ENCODE assay signal across 11 cellular contexts in the genomic region with DNA sequence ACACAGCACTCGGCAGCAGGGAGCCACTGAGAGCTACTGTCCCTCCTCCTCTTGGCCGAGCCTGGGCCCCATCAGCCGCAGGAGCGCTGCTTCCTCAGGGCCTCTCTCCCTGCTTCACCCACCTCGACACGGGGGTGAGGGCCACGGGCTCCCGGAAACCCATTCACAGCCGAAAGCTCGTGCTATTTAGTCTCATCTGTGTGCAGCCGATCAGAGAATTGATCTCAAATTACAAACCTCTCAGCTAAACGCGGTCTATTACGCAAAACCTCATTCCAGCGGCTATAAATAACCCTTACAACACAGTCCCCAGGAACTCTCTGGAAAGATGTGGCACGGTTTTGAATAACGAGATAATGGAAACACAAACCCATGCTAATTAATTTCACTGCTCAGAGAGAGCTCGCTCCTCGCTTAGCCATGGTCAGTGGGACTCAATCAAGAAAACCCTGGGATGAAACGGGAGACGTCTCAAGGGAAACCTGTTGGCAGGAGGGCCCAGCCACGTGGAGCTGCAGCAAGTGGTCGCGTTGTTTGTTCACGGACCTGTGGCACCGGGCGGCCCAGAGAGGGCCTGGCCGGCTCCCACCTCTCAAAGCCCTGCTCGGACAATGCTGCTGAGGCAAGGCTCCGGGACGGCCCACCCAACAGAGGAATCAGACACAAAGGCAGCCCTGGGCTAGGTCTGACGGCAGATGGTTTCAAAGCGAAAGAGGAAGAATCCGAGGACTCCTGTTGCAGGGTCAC.
A peak's percentile ranks its signal among the peaks of the same experiment; 100 is the strongest.
DNase-seq lines count a peak whose midpoint lies in the region; ATAC-seq and TF ChIP-seq lines count a peak whose summit lies in the region.
"Had no signal": no experiment of that assay in that cellular context is flagged by ENCODE, and none has a peak within 500 bp of the region (broad histone marks: within the 10 kb centered on the region; RNA-seq: fewer than 3 reads in every experiment).

No MANE protein-coding gene starts in this region.

- no peak for TF ChIP-seq POLR2A in gastrocnemius medialis (IDR thresholded peaks at IDR 0.05)

- H3K4me3 ChIP-seq in fibroblast of mammary gland (ENCODE audit: control insufficient read depth, low read depth, low read length) (no peak overlapping the region), gastrocnemius medialis (peak overlapping the region; percentile 14 to 25 (median 20)), ascending aorta (no peak overlapping the region)
- H3K4me3 ChIP-seq: coronary artery had no signal

- peak; percentile 82 to 84 for ATAC-seq in gastrocnemius medialis

- intact Hi-C loops in gastrocnemius medialis (cut with DNase I; ENCODE audit: low total_unique reads) (loop anchor here (1.0 kb wide), 1 partner anchor 126 kb away; no protein-coding TSS in a partner anchor), ascending aorta (cut with DNase I) (no loop called here)

- in situ Hi-C loops in gastrocnemius medialis (cut with MboI; ENCODE audit: low sequenced_read_pairs in 4 of 4) = no loop called here

- H3K27ac ChIP-seq in gastrocnemius medialis (peak overlapping the region in 2 of 4 donors; percentile 56 to 70), ascending aorta (no peak overlapping the region)
- H3K27ac ChIP-seq: coronary artery, parathyroid adenoma had no signal

- H3K36me3 ChIP-seq in gastrocnemius medialis (no peaks in the 10 kb centered on the region), ascending aorta (no peaks in the 10 kb centered on the region)

- no peaks in the 10 kb centered on the region for H3K27me3 ChIP-seq in gastrocnemius medialis
- H3K27me3 ChIP-seq in ascending aorta = no peaks in the 10 kb centered on the region

- no peaks in the 10 kb centered on the region for H3K9me3 ChIP-seq in gastrocnemius medialis
- H3K9me3 ChIP-seq in ascending aorta = no peaks in the 10 kb centered on the region

- H3K4me1 ChIP-seq in gastrocnemius medialis (peaks cover 17 to 19% of the 10 kb centered on the region in 2 donors), ascending aorta (no peaks in the 10 kb centered on the region)

- DNase-seq in HuH-7 (ENCODE audit: low spot score) (peak; percentile 85), NCI-H510A treated with DMSO at 0.1 percent for 48 hours (lab: John Stamatoyannopoulos, UW) (peak; percentile 69), fibroblast of mammary gland (ENCODE audit: low read depth) (peak; percentile 61), gastrocnemius medialis (peak in 1 of 2 donors; percentile 25), ascending aorta (ENCODE audit: low spot score in 2 of 2) (no peak), CD1c-positive myeloid dendritic cell (ENCODE audit: extremely low spot score) (no peak)
- DNase-seq in activated CD4-positive, alpha-beta T cell treated with anti-CD3 and anti-CD28 coated beads, Interleukin-2, amount 50 U/mL, for 1 hour = no peak
- DNase-seq: activated CD4-positive, alpha-beta T cell treated with anti-CD3 and anti-CD28 coated beads, Interleukin-2, amount 50 U/mL, for 4 hours; activated naive CD4-positive, alpha-beta T cell had no signal

- TF ChIP-seq CTCF in fibroblast of mammary gland (conservative IDR thresholded peaks at IDR 0.05; ENCODE audit: control insufficient read depth, insufficient read depth, low read depth, low read length) = no peak
- no peak for TF ChIP-seq CTCF in gastrocnemius medialis (IDR thresholded peaks at IDR 0.05 in 4 of 5, conservative IDR thresholded peaks at IDR 0.05 in 1 of 5)
- no peak for TF ChIP-seq CTCF in ascending aorta (IDR thresholded peaks at IDR 0.05)

Comparison
In these comparisons a context has a peak if more than half of its experiments do, and no peak if none do; other contexts are left out.
1. DNase-seq: peak in HuH-7 (single experiment), NCI-H510A treated with DMSO at 0.1 percent for 48 hours (single experiment) and fibroblast of mammary gland (single experiment); none in ascending aorta (0 of 2), CD1c-positive myeloid dendritic cell (single experiment) and activated CD4-positive, alpha-beta T cell treated with anti-CD3 and anti-CD28 coated beads, Interleukin-2, amount 50 U/mL, for 1 hour (single experiment).
2. H3K4me3 ChIP-seq: peak in gastrocnemius medialis (4 of 4); none in fibroblast of mammary gland (single experiment) and ascending aorta (0 of 2).